Comparison of ENCODE assay signal across 22 cellular contexts in genomic region chr16:74736531-74737157, GRCh38. TPM values are rescaled to one million over a fixed set of nuclear protein-coding genes. Genes with fewer than 3 reads are reported as not detected.
A peak's percentile ranks its signal among the peaks of the same experiment; 100 is the strongest.
DNase-seq lines count a peak whose midpoint lies in the region; ATAC-seq, FAIRE-seq and TF ChIP-seq lines count a peak whose summit lies in the region.
"Had no signal": no experiment of that assay in that cellular context is flagged by ENCODE, and none has a peak within 500 bp of the region (broad histone marks: within the 10 kb centered on the region; RNA-seq: fewer than 3 reads in every experiment).

No MANE protein-coding gene starts in this region.

- H2BK5ac ChIP-seq in mesenchymal stem cell (ENCODE audit: low read depth, low read length, poor library complexity, severe bottlenecking): no peak overlapping the region

- 78% methylated on average over 9 of the region's 9 CpGs for WGBS in A549 (ENCODE audit: missing lambda C conversion rate)
- 82% methylated on average over 4 of the region's 9 CpGs for WGBS in mesenchymal stem cell

- H3K4me1 ChIP-seq in A549 (peaks cover 70% of the 10 kb centered on the region), mesenchymal stem cell (ENCODE audit: control insufficient read depth, insufficient read depth, low read depth, low read length) (peaks cover 43% of the 10 kb centered on the region), colonic mucosa (no peaks in the 10 kb centered on the region)

- H3K18ac ChIP-seq in mesenchymal stem cell (ENCODE audit: low read depth in 1 of 2, low read length in 2 of 2): no peak overlapping the region

- no peak for DNase-seq in A549 (ENCODE audit: low read depth in 1 of 2, low spot score in 1 of 2)
- DNase-seq in HT1080 (ENCODE audit: low read depth): peak; percentile 31
- peak; percentile 10 for DNase-seq in bronchial epithelial cell (ENCODE audit: low read depth)
- no peak for DNase-seq in mesenchymal stem cell
- DNase-seq in colonic mucosa: no peak
- DNase-seq in GM19240 (ENCODE audit: insufficient read length, low spot score): no peak
- no peak for DNase-seq in GM10248 (ENCODE audit: extremely low spot score)
- DNase-seq: activated CD4-positive, alpha-beta T cell treated with anti-CD3 and anti-CD28 coated beads, Interleukin-2, amount 50 U/mL, for 4 hours; activated effector memory CD4-positive, alpha-beta T cell treated with anti-CD3 and anti-CD28 coated beads, Interleukin-2, amount 50 U/mL, for 16 hours; CD4-positive, alpha-beta T cell; DND-41; NCI-H1105; NCI-H2081 treated with DMSO at 0.1 percent for 48 hours; OCI-M1; ovary; right cardiac atrium; SHP77 treated with DMSO at 0.1 percent for 48 hours; stimulated activated CD4-positive, alpha-beta T cell treated with anti-CD3 and anti-CD28 coated beads, Interleukin-15, amount 100 ng/mL, for 24 hours had no signal

- no peak overlapping the region for H2BK15ac ChIP-seq in mesenchymal stem cell (ENCODE audit: low read depth, poor library complexity, severe bottlenecking)

- H4K8ac ChIP-seq in mesenchymal stem cell (ENCODE audit: low read length): no peak overlapping the region

- H3K4me2 ChIP-seq in A549 (peak overlapping the region; percentile 64; the same call in 2 of the 3 replicates), mesenchymal stem cell (ENCODE audit: low read length, poor library complexity, severe bottlenecking) (no peak overlapping the region)

- no peak for TF ChIP-seq EP300 in A549 (IDR thresholded peaks at IDR 0.05)

- intact Hi-C loops in colonic mucosa (cut with DNase I): no loop called here

- H2BK120ac ChIP-seq in mesenchymal stem cell (ENCODE audit: low read depth, low read length): no peak overlapping the region

- no peaks in the 10 kb centered on the region for H3K27me3 ChIP-seq in bronchial epithelial cell (ENCODE audit: control insufficient read depth, insufficient read depth, low read length)
- H3K27me3 ChIP-seq in mesenchymal stem cell (ENCODE audit: control insufficient read depth in 1 of 2, insufficient read depth in 1 of 2, low read length in 2 of 2): peaks cover 0 to 33% of the 10 kb centered on the region in 2 experiments
- H3K27me3 ChIP-seq in colonic mucosa: no peaks in the 10 kb centered on the region
- H3K27me3 ChIP-seq: ovary had no signal

- ATAC-seq in A549 (no peak), HG03354 (IDR thresholded peaks at IDR 0.05; ENCODE audit: poor library complexity, severe bottlenecking, unreplicated experiment) (no peak)
- ATAC-seq: HCT116; naive thymus-derived CD8-positive, alpha-beta T cell; right cardiac atrium had no signal

- TF ChIP-seq RAD21 in A549 (conservative IDR thresholded peaks at IDR 0.05 in 1 of 2, IDR thresholded peaks at IDR 0.05 in 1 of 2): no peak

- FAIRE-seq in A549 (lab: Jason Lieb, UNC) (no peak), bronchial epithelial cell (lab: Jason Lieb, UNC) (no peak)
- FAIRE-seq: frontal cortex had no signal

- H3K14ac ChIP-seq in mesenchymal stem cell (ENCODE audit: low read length in 2 of 2): no peak overlapping the region

- H3K9ac ChIP-seq in mesenchymal stem cell (ENCODE audit: low read length) (no peak overlapping the region), colonic mucosa (ENCODE audit: low read depth in 2 of 2, low read length in 2 of 2) (no peak overlapping the region)

- POLR2A ChIA-PET in A549 (lab: Yijun Ruan, JAX) (no interaction called here), GM10248 (lab: Yijun Ruan, JAX) (no interaction called here)

- H2AK5ac ChIP-seq in mesenchymal stem cell (ENCODE audit: low read length, severe bottlenecking): peak overlapping the region; percentile 37

- no peak overlapping the region for H3K23ac ChIP-seq in mesenchymal stem cell (ENCODE audit: low read length in 2 of 2)

- H3K4me3 ChIP-seq in A549 (no peak overlapping the region), bronchial epithelial cell (ENCODE audit: low read depth, low read length) (no peak overlapping the region), mesenchymal stem cell (ENCODE audit: insufficient read depth in 1 of 2, low read depth in 1 of 2, low read length in 2 of 2) (no peak overlapping the region), colonic mucosa (no peak overlapping the region)
- H3K4me3 ChIP-seq: ovary had no signal

- H3K36me3 ChIP-seq in bronchial epithelial cell (ENCODE audit: control insufficient read depth, insufficient read depth, low read length) (no peaks in the 10 kb centered on the region), mesenchymal stem cell (ENCODE audit: control insufficient read depth in 1 of 2, insufficient read depth in 2 of 2, low read depth in 1 of 2, low read length in 2 of 2) (no peaks in the 10 kb centered on the region), colonic mucosa (no peaks in the 10 kb centered on the region)
- H3K36me3 ChIP-seq: ovary had no signal

- H2BK12ac ChIP-seq in mesenchymal stem cell (ENCODE audit: low read length in 2 of 2): no peak overlapping the region

- H3K27ac ChIP-seq in A549 (peak overlapping the region; percentile 91; a peak in 5 of 6 replicates), mesenchymal stem cell (ENCODE audit: low read length, poor library complexity, severe bottlenecking) (no peak overlapping the region), colonic mucosa (no peak overlapping the region)
- H3K27ac ChIP-seq: ovary had no signal

- no peak overlapping the region for H4K91ac ChIP-seq in mesenchymal stem cell (ENCODE audit: low read length)

- CTCF ChIA-PET in A549 (lab: Yijun Ruan, JAX): interaction anchor here (0.6 to 7.1 kb wide), 6 partner anchors 8 to 126 kb away, joined by 3 to 43 read pairs (median 3); partner anchors contain the start of gene FA2H
- CTCF ChIA-PET in GM10248 (lab: Yijun Ruan, JAX): interaction anchor here (1.3 kb wide), 1 partner anchor 28 kb away, joined by 3 read pairs; no protein-coding TSS in a partner anchor

- no peak overlapping the region for H2AFZ ChIP-seq in mesenchymal stem cell (ENCODE audit: low read depth, low read length)

- no peak for TF ChIP-seq CTCF in A549 (IDR thresholded peaks at IDR 0.05)
- no peak for TF ChIP-seq CTCF in bronchial epithelial cell (IDR thresholded peaks at IDR 0.05; ENCODE audit: insufficient read depth, low read length, severe bottlenecking)
- TF ChIP-seq CTCF in colonic mucosa (IDR thresholded peaks at IDR 0.05): no peak
- no peak for TF ChIP-seq CTCF in GM10248 (IDR thresholded peaks at IDR 0.05; ENCODE audit: control extremely low read depth, extremely low read depth, low read depth, missing control alignments)

- H3K9me3 ChIP-seq in A549 (no peaks in the 10 kb centered on the region), mesenchymal stem cell (ENCODE audit: control insufficient read depth, low read length) (no peaks in the 10 kb centered on the region), colonic mucosa (no peaks in the 10 kb centered on the region)
- H3K9me3 ChIP-seq: ovary had no signal

- no peaks in the 10 kb centered on the region for H3K79me1 ChIP-seq in mesenchymal stem cell (replicated peaks; ENCODE audit: low read length, poor library complexity, severe bottlenecking)

- no peak overlapping the region for H3K4ac ChIP-seq in mesenchymal stem cell (ENCODE audit: low read depth in 1 of 2, low read length in 2 of 2)

- TF ChIP-seq POLR2A in A549 (IDR thresholded peaks at IDR 0.05; ENCODE audit: low read length): no peak

RNA-seq across cellular contexts. Expression of gene MLKL, which starts 36.0 kb away (rescaled TPM):
- polyA plus RNA-seq in A549 (2011; rRNA removed) (17.9 and 18.8 TPM in 2 replicates), A549 (2017; fragmentation: RNase III; extraction: RNeasy Plus Mini Kit Qiagen cat#74134 plus additional on column Dnase treatment) (12.3 to 14.3 TPM (median 12.6 TPM) in 3 replicates)
- polyA plus RNA-seq in A549 (2012; cell fraction: cytosol; rRNA removed): 9.6 and 10.2 TPM in 2 replicates
- polyA plus RNA-seq in A549 (2012; cell fraction: nucleus; rRNA removed): 11.6 and 14.2 TPM in 2 replicates
- 6.2 and 8.9 TPM in 2 replicates for polyA minus RNA-seq in A549 (2011; rRNA and poly(A)+ RNA removed)
- 54.9 and 57.4 TPM in 2 replicates for total RNA-seq in HT1080 (2014; rRNA removed; shearing (Covaris generic))
- 17.8 and 20.6 TPM in 2 replicates for polyA plus RNA-seq in HT1080 (2015; cell fraction: cytosol; rRNA removed)
- polyA plus RNA-seq in HT1080 (2015; cell fraction: nucleus; rRNA removed): 37.8 and 45.4 TPM in 2 replicates
- total RNA-seq in bronchial epithelial cell (2.7 and 6.3 TPM in 2 replicates), colonic mucosa (10 to 100 TPM; 13.9 to 25.1 TPM)
- 7.4 TPM for polyA plus RNA-seq in mesenchymal stem cell (2013, experiment 1 of 2)
- polyA plus RNA-seq in mesenchymal stem cell (2013, experiment 2 of 2): 7.1 TPM

RNA-seq across cellular contexts. Expression of gene FA2H, which starts 38.0 kb away (rescaled TPM):
- polyA plus RNA-seq in A549 (2011; rRNA removed): 7.1 and 11.0 TPM in 2 replicates
- 9.9 and 14.4 TPM in 2 replicates for polyA plus RNA-seq in A549 (2012; cell fraction: cytosol; rRNA removed)
- 15.7 and 23.4 TPM in 2 replicates for polyA plus RNA-seq in A549 (2012; cell fraction: nucleus; rRNA removed)
- 5.3 to 9.2 TPM (median 5.6 TPM) in 3 replicates for polyA plus RNA-seq in A549 (2017; fragmentation: RNase III; extraction: RNeasy Plus Mini Kit Qiagen cat#74134 plus additional on column Dnase treatment)
- polyA minus RNA-seq in A549 (2011; rRNA and poly(A)+ RNA removed): 15.0 and 20.6 TPM in 2 replicates
- total RNA-seq in HT1080 (2014; rRNA removed; shearing (Covaris generic)): 0.14 TPM in 1 of 2 replicates, not detected in the other
- polyA plus RNA-seq in HT1080 (2015; cell fraction: cytosol; rRNA removed): 0.06 TPM in 1 of 2 replicates, not detected in the other
- 0.07 TPM in 1 of 2 replicates, not detected in the other for polyA plus RNA-seq in HT1080 (2015; cell fraction: nucleus; rRNA removed)
- total RNA-seq in bronchial epithelial cell: 1.6 and 3.2 TPM in 2 replicates
- polyA plus RNA-seq in mesenchymal stem cell (2013, experiment 1 of 2): not detected
- not detected for polyA plus RNA-seq in mesenchymal stem cell (2013, experiment 2 of 2)
- total RNA-seq in colonic mucosa: 10 to 100 TPM; 51.0 to 75.7 TPM
- total RNA-seq: CD4-positive, alpha-beta T cell; naive thymus-derived CD8-positive, alpha-beta T cell had no signal
- polyA plus RNA-seq: naive thymus-derived CD8-positive, alpha-beta T cell had no signal

Comparison
In these comparisons a context has a peak if more than half of its experiments do, and no peak if none do; other contexts are left out.
1. DNase-seq: peak in HT1080 (single experiment) and bronchial epithelial cell (single experiment); none in A549 (0 of 2), mesenchymal stem cell (single experiment), colonic mucosa (single experiment), GM19240 (single experiment) and GM10248 (single experiment).
2. H3K27ac ChIP-seq: peak in A549 (2 of 2); none in mesenchymal stem cell (single experiment) and colonic mucosa (single experiment).
3. RNA of gene FA2H, which starts 38.0 kb away (total RNA-seq): 51.0 to 75.7 TPM in colonic mucosa; 1.6 to 3.2 TPM in bronchial epithelial cell and 0.14 TPM in HT1080; every median in the first group is over 10 times any median in the second.